ENCODE assay signal across 7 cellular contexts in the genomic region with DNA sequence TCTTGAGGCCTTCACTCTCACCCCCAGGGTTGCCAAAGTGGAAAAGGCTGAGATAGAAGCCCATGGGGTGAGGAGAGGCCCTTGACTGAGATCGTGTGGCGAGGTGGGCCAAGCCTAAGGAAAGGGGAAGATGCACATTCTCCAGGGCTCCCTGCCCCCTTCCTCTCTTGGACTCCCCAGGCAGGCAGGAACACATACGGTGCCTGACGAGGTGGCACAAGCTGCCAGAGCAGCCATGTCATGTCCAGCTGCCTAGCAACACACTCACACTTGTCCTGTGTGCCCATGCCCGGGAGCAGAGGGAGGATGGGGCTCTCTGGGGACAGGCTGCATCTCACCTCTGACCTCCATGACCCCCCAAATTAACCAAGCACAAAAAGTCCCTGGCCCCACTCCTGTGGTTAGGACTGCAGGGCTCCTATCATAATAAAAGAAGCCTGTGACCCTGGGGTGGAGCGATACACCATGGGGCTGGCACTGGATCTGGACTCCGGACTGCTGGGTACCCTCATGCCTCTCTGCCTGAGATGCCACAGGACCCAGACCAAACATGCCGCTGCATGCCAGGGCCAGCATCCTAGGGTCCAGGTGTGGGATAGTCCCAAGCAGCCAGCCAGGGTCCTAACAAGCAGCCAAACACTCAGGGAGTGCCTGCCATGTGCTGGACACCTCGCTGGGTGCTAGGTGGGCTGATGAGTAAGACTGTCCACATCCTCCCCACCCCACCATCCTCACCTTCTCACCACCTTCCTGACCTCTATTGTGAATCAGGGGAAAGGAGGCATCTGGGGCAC. TPM values are rescaled to one million over a fixed set of nuclear protein-coding genes. Genes with fewer than 3 reads are reported as not detected.
DNase-seq lines count a peak whose midpoint lies in the region; ATAC-seq and TF ChIP-seq lines count a peak whose summit lies in the region.

No MANE protein-coding gene starts in this region.

- DNase-seq in HCT116 (ENCODE audit: low read depth, low spot score) (no peak), T-helper 17 cell (no peak), esophagus muscularis mucosa (ENCODE audit: extremely low spot score) (no peak), NAMALWA (ENCODE audit: low spot score) (no peak), NCI-H1436 treated with DMSO at 0.1 percent for 48 hours (lab: John Stamatoyannopoulos, UW) (no peak)
- no peak for DNase-seq in stimulated activated effector memory CD8-positive, alpha-beta T cell treated with anti-CD3 and anti-CD28 coated beads, Interleukin-12 subunit alpha, Interleukin-12 subunit beta, amount 100 ng/mL, for 72 hours (ENCODE audit: low spot score in 2 of 2)

- no peaks in the 10 kb centered on the region for H3K27me3 Mint-ChIP-seq in T-helper 17 cell

- intact Hi-C loops in HCT116 (cut with micrococcal nuclease), result no loop called here
- intact Hi-C loops in esophagus muscularis mucosa (cut with DNase I), result loop anchor here (5.0 kb wide), 1 partner anchor 40 kb away; no protein-coding TSS in a partner anchor

- TF ChIP-seq CTCF in HCT116 (IDR thresholded peaks at IDR 0.05 in 2 of 3, conservative IDR thresholded peaks at IDR 0.05 in 1 of 3; ENCODE audit: borderline replicate concordance in 1 of 3, insufficient read depth in 1 of 3, low read depth in 2 of 3, low read length in 2 of 3), result no peak
- TF ChIP-seq CTCF in esophagus muscularis mucosa (IDR thresholded peaks at IDR 0.05), result no peak

- H3K4me3 ChIP-seq in HCT116 (replicated peaks in 1 of 2; ENCODE audit: low read depth in 1 of 2, low read length in 2 of 2) (no peak overlapping the region), esophagus muscularis mucosa (peak overlapping the region; percentile 85 to 99 (median 88))

- CTCF ChIA-PET in HCT116 (lab: Charles Lee), result interaction anchor here (1.3 kb wide), 1 partner anchor 31 kb away, joined by 3 read pairs; no protein-coding TSS in a partner anchor

- BruUV-seq in HCT116 (replicated peaks; lab: Mats Ljungman, UMichigan), result no TSS peak

- peak overlapping the region; percentile 93 for H3K4me3 Mint-ChIP-seq in T-helper 17 cell
- peak overlapping the region; percentile 90 for H3K4me3 Mint-ChIP-seq in stimulated activated effector memory CD8-positive, alpha-beta T cell treated with anti-CD3 and anti-CD28 coated beads, Interleukin-12 subunit alpha, Interleukin-12 subunit beta, amount 100 ng/mL, for 72 hours

- POLR2A ChIA-PET in HCT116 (lab: Charles Lee), result no interaction called here

- WGBS in esophagus muscularis mucosa, result 81% methylated on average over 5 of the region's 9 CpGs

- ATAC-seq in HCT116 (no peak), T-helper 17 cell (no peak), HG03135 (IDR thresholded peaks at IDR 0.05; ENCODE audit: unreplicated experiment) (no peak)
- ATAC-seq in stimulated activated effector memory CD8-positive, alpha-beta T cell treated with anti-CD3 and anti-CD28 coated beads, Interleukin-12 subunit alpha, Interleukin-12 subunit beta, amount 100 ng/mL, for 72 hours, result no peak

- no peaks in the 10 kb centered on the region for H4K20me1 ChIP-seq in HCT116 (ENCODE audit: insufficient read depth)

- RAD21 ChIA-PET in HCT116 (lab: Charles Lee; ENCODE audit: low non-redundant PET in 1 of 2, low total read pairs in 2 of 2, uncharacterized antibody in 2 of 2, unreplicated experiment in 2 of 2), result no interaction called here

- no peak overlapping the region for H3K9ac ChIP-seq in HCT116 (ENCODE audit: low read length)

- H3K27ac ChIP-seq in HCT116 (ENCODE audit: low read depth, low read length), result no peak overlapping the region
- peak overlapping the region; percentile 85 to 94 (median 88) for H3K27ac ChIP-seq in esophagus muscularis mucosa (replicated peaks in 1 of 4)

- TF ChIP-seq EP300 in esophagus muscularis mucosa (IDR thresholded peaks at IDR 0.05), result no peak

- H3K4me1 ChIP-seq in HCT116 (ENCODE audit: control insufficient read depth in 1 of 2, insufficient read depth in 2 of 2, low read length in 2 of 2) (peaks cover 22 to 61% of the 10 kb centered on the region in 2 experiments), esophagus muscularis mucosa (peaks cover 73 to 92% (median 85%) of the 10 kb centered on the region in 4 donors)

- H3K79me2 ChIP-seq in HCT116 (ENCODE audit: insufficient read depth, low read length), result peaks cover 62% of the 10 kb centered on the region

- no peaks in the 10 kb centered on the region for H3K9me2 ChIP-seq in HCT116 (ENCODE audit: insufficient read depth)

- no peak overlapping the region for H2AFZ ChIP-seq in HCT116 (ENCODE audit: low read depth, low read length, poor library complexity, severe bottlenecking)

- H3K9me3 ChIP-seq in HCT116 (ENCODE audit: control insufficient read depth in 1 of 2, insufficient read depth in 1 of 2, low read depth in 1 of 2, low read length in 2 of 2) (no peaks in the 10 kb centered on the region), T-helper 17 cell (ENCODE audit: control insufficient read depth, low read length, poor library complexity, severe bottlenecking) (no peaks in the 10 kb centered on the region), esophagus muscularis mucosa (no peaks in the 10 kb centered on the region)

- H3K27ac Mint-ChIP-seq in T-helper 17 cell, result peak overlapping the region; percentile 83
- H3K27ac Mint-ChIP-seq in stimulated activated effector memory CD8-positive, alpha-beta T cell treated with anti-CD3 and anti-CD28 coated beads, Interleukin-12 subunit alpha, Interleukin-12 subunit beta, amount 100 ng/mL, for 72 hours, result peak overlapping the region; percentile 90

- H3K36me3 ChIP-seq in HCT116 (ENCODE audit: control insufficient read depth in 1 of 2, insufficient read depth in 2 of 2, low read length in 2 of 2) (no peaks in the 10 kb centered on the region), esophagus muscularis mucosa (peaks cover 10 to 19% (median 18%) of the 10 kb centered on the region in 4 donors)

- H3K9me3 Mint-ChIP-seq in stimulated activated effector memory CD8-positive, alpha-beta T cell treated with anti-CD3 and anti-CD28 coated beads, Interleukin-12 subunit alpha, Interleukin-12 subunit beta, amount 100 ng/mL, for 72 hours, result no peaks in the 10 kb centered on the region

- peak overlapping the region; percentile 93 for H3K4me2 ChIP-seq in HCT116 (ENCODE audit: low read length)

- no peaks in the 10 kb centered on the region for H3K36me3 Mint-ChIP-seq in T-helper 17 cell (ENCODE audit: low read depth)
- peaks cover 11% of the 10 kb centered on the region for H3K36me3 Mint-ChIP-seq in stimulated activated effector memory CD8-positive, alpha-beta T cell treated with anti-CD3 and anti-CD28 coated beads, Interleukin-12 subunit alpha, Interleukin-12 subunit beta, amount 100 ng/mL, for 72 hours

- H3K4me1 Mint-ChIP-seq in T-helper 17 cell, result peaks cover 55% of the 10 kb centered on the region
- H3K4me1 Mint-ChIP-seq in stimulated activated effector memory CD8-positive, alpha-beta T cell treated with anti-CD3 and anti-CD28 coated beads, Interleukin-12 subunit alpha, Interleukin-12 subunit beta, amount 100 ng/mL, for 72 hours, result peaks cover 72% of the 10 kb centered on the region

- TF ChIP-seq POLR2A in HCT116 (IDR thresholded peaks at IDR 0.05; ENCODE audit: borderline replicate concordance, extremely low read depth, insufficient read depth, insufficient read length) (no peak), esophagus muscularis mucosa (IDR thresholded peaks at IDR 0.05; ENCODE audit: low read depth) (no peak)

- no peak for TF ChIP-seq RAD21 in HCT116 (IDR thresholded peaks at IDR 0.05; ENCODE audit: low read depth)

- H3K27me3 ChIP-seq in HCT116 (ENCODE audit: insufficient read depth, low read length), result no peaks in the 10 kb centered on the region
- H3K27me3 ChIP-seq in esophagus muscularis mucosa, result no peaks in the 10 kb centered on the region

TF ChIP-seq in HCT116, 20 proteins besides CTCF, POLR2A, EP300 and RAD21 (continues in another document):
- TF ChIP-seq JUND (IDR thresholded peaks at IDR 0.05) (no peak), POLR2AphosphoS5 (IDR thresholded peaks at IDR 0.05; ENCODE audit: low read depth, low read length) (no peak)

RNA-seq across cellular contexts. Expression of gene GIT1, which starts 2.6 kb away (rescaled TPM):
- total RNA-seq in HCT116 (2021; ENCODE audit: unreplicated experiment) (76.5 TPM), T-helper 17 cell (10 to 100 TPM; 45.4 to 48.3 TPM), esophagus muscularis mucosa (10 to 100 TPM; 28.7 to 50.4 (median 39.9) TPM)
- 55.6 and 64.3 TPM in 2 replicates for polyA plus RNA-seq in HCT116 (2012)

RNA-seq across cellular contexts. Expression of gene ANKRD13B, which starts 6.1 kb away (rescaled TPM):
- total RNA-seq in HCT116 (2021; ENCODE audit: unreplicated experiment) (27.4 TPM), T-helper 17 cell (1 to 10 TPM; 5.9 to 7.9 TPM), esophagus muscularis mucosa (10 to 100 TPM in 3 of 4 donors, 1 to 10 TPM in 1; 8.0 to 16.1 (median 13.4) TPM)
- polyA plus RNA-seq in HCT116 (2012), result 11.6 and 11.9 TPM in 2 replicates

RNA-seq across cellular contexts. Expression of gene TP53I13, which starts 18.4 kb away (rescaled TPM):
- total RNA-seq in HCT116 (2021; ENCODE audit: unreplicated experiment) (33.3 TPM), T-helper 17 cell (10 to 100 TPM; 92.2 to 98.6 TPM), esophagus muscularis mucosa (10 to 100 TPM; 40.9 to 72.6 (median 55.7) TPM)
- 41.7 and 44.9 TPM in 2 replicates for polyA plus RNA-seq in HCT116 (2012)

RNA-seq across cellular contexts. Expression of gene ABHD15, which starts 20.0 kb away (rescaled TPM):
- 8.2 TPM for total RNA-seq in HCT116 (2021; ENCODE audit: unreplicated experiment)
- 4.9 and 5.1 TPM in 2 replicates for polyA plus RNA-seq in HCT116 (2012)
- 10 to 100 TPM; 14.2 to 15.6 TPM for total RNA-seq in T-helper 17 cell
- total RNA-seq in esophagus muscularis mucosa, result 10 to 100 TPM in 3 of 4 donors, 1 to 10 TPM in 1; 6.8 to 18.3 (median 11.9) TPM

RNA-seq across cellular contexts. Expression of gene CORO6, which starts 35.8 kb away (rescaled TPM):
- total RNA-seq in HCT116 (2021; ENCODE audit: unreplicated experiment) (8.7 TPM), T-helper 17 cell (1 to 10 TPM; 1.7 to 2.6 TPM), esophagus muscularis mucosa (10 to 100 TPM; 43.7 to 67.7 (median 46.9) TPM)
- 9.3 and 11.9 TPM in 2 replicates for polyA plus RNA-seq in HCT116 (2012)

Comparison
In these comparisons a context has a peak if more than half of its experiments do, and no peak if none do; other contexts are left out.
1. H3K4me3 ChIP-seq: peak in esophagus muscularis mucosa (4 of 4); none in HCT116 (0 of 2).